26 cellular contexts compared by ENCODE assay signal in the genomic region with DNA sequence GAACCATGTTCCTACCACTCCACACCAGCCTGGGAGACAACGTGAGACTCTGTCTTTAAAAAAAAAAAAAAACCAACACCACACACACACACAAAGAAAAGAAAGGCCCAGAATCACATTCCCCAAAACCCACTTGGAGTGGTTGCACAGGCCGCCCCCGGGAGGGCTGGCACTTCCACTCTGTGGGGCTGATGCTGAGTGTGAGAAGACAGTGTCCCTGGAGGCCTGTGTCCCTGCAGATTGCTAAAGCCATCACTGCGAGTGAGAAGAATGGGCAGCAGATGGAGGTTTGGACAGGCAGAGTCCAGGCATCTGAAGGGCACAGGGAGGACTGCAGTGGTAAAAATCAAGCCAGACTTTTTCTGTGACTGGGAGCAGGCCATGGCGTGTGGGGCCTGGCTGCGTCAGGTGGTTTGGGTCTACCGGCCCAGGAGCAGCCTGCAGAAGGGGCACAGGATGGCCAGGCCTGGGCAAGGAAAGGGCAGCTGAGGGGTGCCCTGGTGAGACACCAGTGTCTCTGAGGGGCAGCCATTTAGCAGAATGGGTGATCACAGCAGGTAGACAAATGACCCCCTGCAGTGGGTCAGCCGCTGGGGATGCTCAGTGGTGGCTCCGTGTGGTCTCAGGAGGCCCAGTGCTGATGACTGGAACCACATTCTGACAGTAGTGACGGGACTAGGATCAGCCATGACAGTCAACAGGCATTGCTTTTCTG. TPM values are rescaled to one million over a fixed set of nuclear protein-coding genes. Genes with fewer than 3 reads are reported as not detected.
A peak's percentile ranks its signal among the peaks of the same experiment; 100 is the strongest.
DNase-seq lines count a peak whose midpoint lies in the region; ATAC-seq and TF ChIP-seq lines count a peak whose summit lies in the region.
"Had no signal": no experiment of that assay in that cellular context is flagged by ENCODE, and none has a peak within 500 bp of the region (broad histone marks: within the 10 kb centered on the region; RNA-seq: fewer than 3 reads in every experiment).

No MANE protein-coding gene starts in this region.

- H3K27ac ChIP-seq in WERI-Rb-1 (no peak overlapping the region), stomach (no peak overlapping the region)
- H3K27ac ChIP-seq: C4-2B, KMS-11 had no signal

- H3K4me1 Mint-ChIP-seq in endothelial cell (ENCODE audit: unreplicated experiment) (no peaks in the 10 kb centered on the region), nephron progenitor cell (peaks cover 16% of the 10 kb centered on the region), HFFc6 (ENCODE audit: low read depth) (peaks cover 12% of the 10 kb centered on the region)
- H3K4me1 Mint-ChIP-seq: CD8-positive, alpha-beta memory T cell had no signal

- no peak overlapping the region for H3K4me3 ChIP-seq in WERI-Rb-1 (ENCODE audit: low read depth, low read length)
- no peak overlapping the region for H3K4me3 ChIP-seq in stomach

- DNase-seq in WERI-Rb-1 (peak; percentile 4), endothelial cell (ENCODE audit: low spot score) (no peak), nephron progenitor cell (no peak), stomach (peak; percentile 16), DMS53 treated with DMSO at 0.1 percent for 48 hours (lab: John Stamatoyannopoulos, UW; ENCODE audit: unreplicated experiment) (no peak), T-helper 1 cell (no peak), HFFc6 (no peak)
- DNase-seq: Calu3; CD8-positive, alpha-beta memory T cell; DMS53; EL; GF-D8; GOT3; HCEC 1CT; IMR-90; NCI-H1105; NCI-H146; NCI-H2029 treated with DMSO at 0.1 percent for 48 hours; NCI-H226; NCI-H510A treated with DMSO at 0.1 percent for 48 hours; NCI-H748 treated with DMSO at 0.1 percent for 48 hours had no signal

- H3K9me3 Mint-ChIP-seq in endothelial cell (ENCODE audit: unreplicated experiment): no peaks in the 10 kb centered on the region
- H3K9me3 Mint-ChIP-seq in nephron progenitor cell: peaks cover 7% of the 10 kb centered on the region
- H3K9me3 Mint-ChIP-seq in HFFc6: peaks cover 5% of the 10 kb centered on the region; the same call in 1 of the 2 replicates
- H3K9me3 Mint-ChIP-seq: CD8-positive, alpha-beta memory T cell had no signal

- H3K36me3 Mint-ChIP-seq in endothelial cell (ENCODE audit: low read depth, unreplicated experiment): no peaks in the 10 kb centered on the region
- no peaks in the 10 kb centered on the region for H3K36me3 Mint-ChIP-seq in nephron progenitor cell (ENCODE audit: low read depth)
- peaks cover 5% of the 10 kb centered on the region; the same call in 1 of the 2 replicates for H3K36me3 Mint-ChIP-seq in HFFc6 (ENCODE audit: low read depth)
- H3K36me3 Mint-ChIP-seq: CD8-positive, alpha-beta memory T cell had no signal

- H3K4me3 Mint-ChIP-seq in endothelial cell (ENCODE audit: unreplicated experiment): peak overlapping the region; percentile 27
- no peak overlapping the region for H3K4me3 Mint-ChIP-seq in nephron progenitor cell
- no peak overlapping the region for H3K4me3 Mint-ChIP-seq in HFFc6
- H3K4me3 Mint-ChIP-seq: CD8-positive, alpha-beta memory T cell had no signal

- TF ChIP-seq CTCF in WERI-Rb-1 (IDR thresholded peaks at IDR 0.05; ENCODE audit: low read depth, low read length) (no peak), endothelial cell (IDR thresholded peaks at IDR 0.05; ENCODE audit: unreplicated experiment) (no peak), nephron progenitor cell (IDR thresholded peaks at IDR 0.05) (no peak), stomach (IDR thresholded peaks at IDR 0.05) (no peak), HFFc6 (IDR thresholded peaks at IDR 0.05) (no peak)

- ATAC-seq in HG03280 (IDR thresholded peaks at IDR 0.05; ENCODE audit: unreplicated experiment): no peak
- ATAC-seq: Panc1 had no signal

- H3K36me3 ChIP-seq in WERI-Rb-1 (no peaks in the 10 kb centered on the region), stomach (no peaks in the 10 kb centered on the region)

- H3K27me3 ChIP-seq in WERI-Rb-1 (ENCODE audit: insufficient read depth, low read depth, severe bottlenecking) (no peaks in the 10 kb centered on the region), stomach (peaks cover 0 to 37% (median 12%) of the 10 kb centered on the region in 3 donors)

- peaks cover 0 to 7% (median 4%) of the 10 kb centered on the region in 4 donors for H3K4me1 ChIP-seq in stomach

- no peaks in the 10 kb centered on the region for H3K9me3 ChIP-seq in WERI-Rb-1 (ENCODE audit: severe bottlenecking)
- no peaks in the 10 kb centered on the region for H3K9me3 ChIP-seq in stomach

- intact Hi-C loops in stomach (cut with DNase I; ENCODE audit: low total_unique reads): no loop called here

- H3K27ac Mint-ChIP-seq in endothelial cell (ENCODE audit: unreplicated experiment) (no peak overlapping the region), nephron progenitor cell (peak overlapping the region; percentile 77), HFFc6 (no peak overlapping the region)

- peaks cover 5% of the 10 kb centered on the region for H3K27me3 Mint-ChIP-seq in endothelial cell (ENCODE audit: unreplicated experiment)
- H3K27me3 Mint-ChIP-seq in nephron progenitor cell (ENCODE audit: low read depth, poor library complexity): peaks cover 20% of the 10 kb centered on the region
- peaks cover 24% of the 10 kb centered on the region for H3K27me3 Mint-ChIP-seq in HFFc6 (ENCODE audit: insufficient read depth)

- no peak for TF ChIP-seq EP300 in stomach (IDR thresholded peaks at IDR 0.05)

- 83 to 91% (median 85%) methylated on average over 10 of the region's 10 CpGs for WGBS in stomach, 5 donors

- TF ChIP-seq POLR2A in stomach (IDR thresholded peaks at IDR 0.05): no peak

RNA-seq across cellular contexts. Expression of gene CTRB2, which starts 13.1 kb away (rescaled TPM):
- total RNA-seq in endothelial cell (ENCODE audit: unreplicated experiment) (not detected), stomach (not detected)
- 10 to 100 TPM in 1 of 3 donors, 1 to 10 TPM in 2; 2.7 to 26.6 (median 4.0) TPM for polyA plus RNA-seq in stomach
- not detected for total RNA-seq in HFFc6 (2021; fragmentation: NEBNext Ultra II Directional; extraction: Animal tissue kit (Norgen Biotek cat#: 25700))
- total RNA-seq: A172; Calu3; CD8-positive, alpha-beta memory T cell; IMR-90 had no signal
- polyA plus RNA-seq: CD8-positive, alpha-beta memory T cell; IMR-90 had no signal

RNA-seq across cellular contexts. Expression of gene CTRB1, which starts 24.9 kb away (rescaled TPM):
- total RNA-seq in endothelial cell (ENCODE audit: unreplicated experiment) (not detected), stomach (not detected)
- 10 to 100 TPM in 1 of 3 donors, 1 to 10 TPM in 2; 2.5 to 35.9 (median 2.9) TPM for polyA plus RNA-seq in stomach
- not detected for total RNA-seq in HFFc6 (2021; fragmentation: NEBNext Ultra II Directional; extraction: Animal tissue kit (Norgen Biotek cat#: 25700))
- total RNA-seq: A172; Calu3; CD8-positive, alpha-beta memory T cell; IMR-90 had no signal
- polyA plus RNA-seq: CD8-positive, alpha-beta memory T cell; IMR-90 had no signal

RNA-seq across cellular contexts. Expression of gene ZFP1, which starts 45.6 kb away (rescaled TPM):
- 12.0 TPM for total RNA-seq in endothelial cell (ENCODE audit: unreplicated experiment)
- total RNA-seq in stomach: 10 to 100 TPM in 2 of 5 donors, 1 to 10 TPM in 2, not detected in 1; 2.7 to 29.2 (median 10.2) TPM
- polyA plus RNA-seq in stomach: 1 to 10 TPM; 2.9 to 5.2 (median 3.9) TPM
- total RNA-seq in HFFc6 (2021; fragmentation: NEBNext Ultra II Directional; extraction: Animal tissue kit (Norgen Biotek cat#: 25700)): 10 to 100 TPM; 10.1 to 13.0 (median 11.8) TPM

RNA-seq across cellular contexts. Expression of gene BCAR1, which starts 57.5 kb away (rescaled TPM):
- total RNA-seq in endothelial cell (ENCODE audit: unreplicated experiment) (182 TPM), stomach (100 to 1,000 TPM in 3 of 5 donors, 10 to 100 TPM in 2; 44.4 to 219 (median 122) TPM)
- polyA plus RNA-seq in stomach: 10 to 100 TPM; 34.7 to 51.5 (median 45.6) TPM
- total RNA-seq in HFFc6 (2021; fragmentation: NEBNext Ultra II Directional; extraction: Animal tissue kit (Norgen Biotek cat#: 25700)): 100 to 1,000 TPM; 126 to 148 (median 130) TPM
- polyA plus RNA-seq: CD8-positive, alpha-beta memory T cell had no signal

Comparison
In these comparisons a context has a peak if more than half of its experiments do, and no peak if none do; other contexts are left out.
1. DNase-seq: peak in WERI-Rb-1 (single experiment) and stomach (single experiment); none in endothelial cell (single experiment), nephron progenitor cell (single experiment), DMS53 treated with DMSO at 0.1 percent for 48 hours (single experiment), T-helper 1 cell (0 of 5) and HFFc6 (single experiment).